ENCODE assay signal across 11 cellular contexts in genomic region chr3:1380926-1381646, GRCh38.
DNase-seq lines count a peak whose midpoint lies in the region; ATAC-seq, FAIRE-seq and TF ChIP-seq lines count a peak whose summit lies in the region.
"Had no signal": no experiment of that assay in that cellular context is flagged by ENCODE, and none has a peak within 500 bp of the region (broad histone marks: within the 10 kb centered on the region; RNA-seq: fewer than 3 reads in every experiment).

No MANE protein-coding gene starts in this region.

- peak; percentile 88 for DNase-seq in medulla oblongata (ENCODE audit: extremely low spot score)
- DNase-seq in H54 (ENCODE audit: insufficient read length, low spot score) = no peak
- DNase-seq in SW 1271 (lab: John Stamatoyannopoulos, UW) = no peak
- no peak for DNase-seq in H7
- DNase-seq in T-helper 9 cell = no peak
- DNase-seq: IMR-90 had no signal

- H3K27me3 ChIP-seq in H7 (ENCODE audit: control insufficient read depth, insufficient read depth, low read length) = no peaks in the 10 kb centered on the region
- H3K27me3 ChIP-seq: vagina had no signal

- no peak for FAIRE-seq in H54 (lab: Jason Lieb, UNC)

- peak; percentile 86 for ATAC-seq in GM18909 (IDR thresholded peaks at IDR 0.05; ENCODE audit: poor library complexity, unreplicated experiment)
- ATAC-seq in HG02571 (IDR thresholded peaks at IDR 0.05; ENCODE audit: unreplicated experiment) = peak; percentile 80
- ATAC-seq in HG03469 (IDR thresholded peaks at IDR 0.05; ENCODE audit: unreplicated experiment) = peak; percentile 79
- ATAC-seq: Panc1 had no signal

- no peak overlapping the region for H3K4me3 ChIP-seq in H7 (ENCODE audit: insufficient read depth, low read depth, low read length)
- H3K4me3 ChIP-seq: vagina had no signal

- H3K36me3 ChIP-seq in H7 (replicated peaks; ENCODE audit: control insufficient read depth, insufficient read depth, low read length) = no peaks in the 10 kb centered on the region
- H3K36me3 ChIP-seq: vagina had no signal

- TF ChIP-seq POLR2A in H54 (IDR thresholded peaks at IDR 0.05; ENCODE audit: low read depth, low read length) = no peak
